ENCODE assay signal across 1 cellular context in the genomic region with DNA sequence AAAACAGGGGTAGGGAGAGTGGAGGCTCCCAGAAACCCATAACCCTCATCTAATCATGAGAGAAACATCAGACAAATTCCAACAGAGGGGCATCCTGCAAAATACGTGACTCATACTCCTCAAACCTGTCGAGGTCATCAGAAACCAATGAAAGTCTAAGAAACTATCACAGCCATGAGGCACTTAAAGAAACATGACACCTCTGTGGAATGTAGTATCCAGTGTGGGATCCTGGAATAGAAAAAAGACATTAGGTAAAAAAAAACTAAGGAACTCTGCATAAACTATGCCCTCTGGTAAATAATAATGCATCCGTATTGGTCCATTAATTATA.
TF ChIP-seq lines count a peak whose summit lies in the region.

No MANE protein-coding gene starts in this region.

TF ChIP-seq in K562, 482 proteins besides CTCF, POLR2A, EP300 and RAD21 (continued from another document):
- TF ChIP-seq, protein P1, sequence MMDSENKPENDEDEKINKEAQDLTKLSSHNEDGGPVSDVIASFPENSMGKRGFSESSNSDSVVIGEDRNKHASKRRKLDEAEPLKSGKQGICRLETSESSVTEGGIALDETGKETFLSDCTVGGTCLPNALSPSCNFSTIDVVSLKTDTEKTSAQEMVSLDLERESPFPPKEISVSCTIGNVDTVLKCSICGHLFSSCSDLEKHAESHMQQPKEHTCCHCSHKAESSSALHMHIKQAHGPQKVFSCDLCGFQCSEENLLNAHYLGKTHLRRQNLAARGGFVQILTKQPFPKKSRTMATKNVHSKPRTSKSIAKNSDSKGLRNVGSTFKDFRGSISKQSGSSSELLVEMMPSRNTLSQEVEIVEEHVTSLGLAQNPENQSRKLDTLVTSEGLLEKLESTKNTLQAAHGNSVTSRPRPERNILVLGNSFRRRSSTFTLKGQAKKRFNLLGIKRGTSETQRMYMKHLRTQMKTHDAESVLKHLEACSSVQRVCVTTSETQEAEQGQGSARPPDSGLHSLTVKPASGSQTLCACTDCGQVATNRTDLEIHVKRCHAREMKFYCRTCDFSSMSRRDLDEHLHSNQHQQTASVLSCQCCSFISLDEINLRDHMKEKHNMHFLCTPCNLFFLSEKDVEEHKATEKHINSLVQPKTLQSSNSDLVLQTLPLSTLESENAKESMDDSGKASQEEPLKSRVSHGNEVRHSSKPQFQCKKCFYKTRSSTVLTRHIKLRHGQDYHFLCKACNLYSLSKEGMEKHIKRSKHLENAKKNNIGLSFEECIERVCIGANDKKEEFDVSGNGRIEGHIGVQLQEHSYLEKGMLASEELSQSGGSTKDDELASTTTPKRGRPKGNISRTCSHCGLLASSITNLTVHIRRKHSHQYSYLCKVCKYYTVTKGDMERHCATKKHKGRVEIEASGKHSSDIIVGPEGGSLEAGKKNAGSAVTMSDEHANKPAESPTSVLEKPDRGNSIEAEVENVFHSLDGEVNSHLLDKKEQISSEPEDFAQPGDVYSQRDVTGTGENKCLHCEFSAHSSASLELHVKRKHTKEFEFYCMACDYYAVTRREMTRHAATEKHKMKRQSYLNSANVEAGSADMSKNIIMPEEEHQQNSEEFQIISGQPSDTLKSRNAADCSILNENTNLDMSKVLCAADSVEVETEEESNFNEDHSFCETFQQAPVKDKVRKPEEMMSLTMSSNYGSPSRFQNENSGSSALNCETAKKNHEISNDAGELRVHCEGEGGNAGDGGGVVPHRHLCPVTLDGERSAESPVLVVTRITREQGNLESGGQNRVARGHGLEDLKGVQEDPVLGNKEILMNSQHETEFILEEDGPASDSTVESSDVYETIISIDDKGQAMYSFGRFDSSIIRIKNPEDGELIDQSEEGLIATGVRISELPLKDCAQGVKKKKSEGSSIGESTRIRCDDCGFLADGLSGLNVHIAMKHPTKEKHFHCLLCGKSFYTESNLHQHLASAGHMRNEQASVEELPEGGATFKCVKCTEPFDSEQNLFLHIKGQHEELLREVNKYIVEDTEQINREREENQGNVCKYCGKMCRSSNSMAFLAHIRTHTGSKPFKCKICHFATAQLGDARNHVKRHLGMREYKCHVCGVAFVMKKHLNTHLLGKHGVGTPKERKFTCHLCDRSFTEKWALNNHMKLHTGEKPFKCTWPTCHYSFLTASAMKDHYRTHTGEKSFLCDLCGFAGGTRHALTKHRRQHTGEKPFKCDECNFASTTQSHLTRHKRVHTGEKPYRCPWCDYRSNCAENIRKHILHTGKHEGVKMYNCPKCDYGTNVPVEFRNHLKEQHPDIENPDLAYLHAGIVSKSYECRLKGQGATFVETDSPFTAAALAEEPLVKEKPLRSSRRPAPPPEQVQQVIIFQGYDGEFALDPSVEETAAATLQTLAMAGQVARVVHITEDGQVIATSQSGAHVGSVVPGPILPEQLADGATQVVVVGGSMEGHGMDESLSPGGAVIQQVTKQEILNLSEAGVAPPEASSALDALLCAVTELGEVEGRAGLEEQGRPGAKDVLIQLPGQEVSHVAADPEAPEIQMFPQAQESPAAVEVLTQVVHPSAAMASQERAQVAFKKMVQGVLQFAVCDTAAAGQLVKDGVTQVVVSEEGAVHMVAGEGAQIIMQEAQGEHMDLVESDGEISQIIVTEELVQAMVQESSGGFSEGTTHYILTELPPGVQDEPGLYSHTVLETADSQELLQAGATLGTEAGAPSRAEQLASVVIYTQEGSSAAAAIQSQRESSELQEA (IDR thresholded peaks at IDR 0.05; ENCODE audit: low read depth): no peak
- TF ChIP-seq, protein P2, sequence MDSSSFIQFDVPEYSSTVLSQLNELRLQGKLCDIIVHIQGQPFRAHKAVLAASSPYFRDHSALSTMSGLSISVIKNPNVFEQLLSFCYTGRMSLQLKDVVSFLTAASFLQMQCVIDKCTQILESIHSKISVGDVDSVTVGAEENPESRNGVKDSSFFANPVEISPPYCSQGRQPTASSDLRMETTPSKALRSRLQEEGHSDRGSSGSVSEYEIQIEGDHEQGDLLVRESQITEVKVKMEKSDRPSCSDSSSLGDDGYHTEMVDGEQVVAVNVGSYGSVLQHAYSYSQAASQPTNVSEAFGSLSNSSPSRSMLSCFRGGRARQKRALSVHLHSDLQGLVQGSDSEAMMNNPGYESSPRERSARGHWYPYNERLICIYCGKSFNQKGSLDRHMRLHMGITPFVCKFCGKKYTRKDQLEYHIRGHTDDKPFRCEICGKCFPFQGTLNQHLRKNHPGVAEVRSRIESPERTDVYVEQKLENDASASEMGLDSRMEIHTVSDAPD (CRISPR knock-in tag; IDR thresholded peaks at IDR 0.05): no peak
- TF ChIP-seq L3MBTL2 (IDR thresholded peaks at IDR 0.05): no peak
- TF ChIP-seq PCBP2 (IDR thresholded peaks at IDR 0.05; ENCODE audit: low read depth, low read length, poor library complexity, severe bottlenecking): no peak
- TF ChIP-seq DDX20 (tag; IDR thresholded peaks at IDR 0.05; ENCODE audit: low read depth): no peak
- no peak for TF ChIP-seq RB1 (IDR thresholded peaks at IDR 0.05; ENCODE audit: low read depth)
- TF ChIP-seq FOSL1 (tag; conservative IDR thresholded peaks at IDR 0.05): peak; percentile 50
- TF ChIP-seq E2F3 (CRISPR knock-in tag; IDR thresholded peaks at IDR 0.05): no peak
- TF ChIP-seq CHCHD3 (CRISPR knock-in tag; IDR thresholded peaks at IDR 0.05): no peak
- TF ChIP-seq, protein P3, sequence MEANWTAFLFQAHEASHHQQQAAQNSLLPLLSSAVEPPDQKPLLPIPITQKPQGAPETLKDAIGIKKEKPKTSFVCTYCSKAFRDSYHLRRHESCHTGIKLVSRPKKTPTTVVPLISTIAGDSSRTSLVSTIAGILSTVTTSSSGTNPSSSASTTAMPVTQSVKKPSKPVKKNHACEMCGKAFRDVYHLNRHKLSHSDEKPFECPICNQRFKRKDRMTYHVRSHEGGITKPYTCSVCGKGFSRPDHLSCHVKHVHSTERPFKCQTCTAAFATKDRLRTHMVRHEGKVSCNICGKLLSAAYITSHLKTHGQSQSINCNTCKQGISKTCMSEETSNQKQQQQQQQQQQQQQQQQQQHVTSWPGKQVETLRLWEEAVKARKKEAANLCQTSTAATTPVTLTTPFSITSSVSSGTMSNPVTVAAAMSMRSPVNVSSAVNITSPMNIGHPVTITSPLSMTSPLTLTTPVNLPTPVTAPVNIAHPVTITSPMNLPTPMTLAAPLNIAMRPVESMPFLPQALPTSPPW (CRISPR knock-in tag; IDR thresholded peaks at IDR 0.05): no peak
- TF ChIP-seq JUND (IDR thresholded peaks at IDR 0.05; ENCODE audit: borderline replicate concordance, low read depth, low read length): peak; percentile 26; the same call in 1 of the 2 replicates
- TF ChIP-seq JUND (tag; IDR thresholded peaks at IDR 0.05; ENCODE audit: borderline replicate concordance, low read depth, low read length): no peak
